8 cellular contexts compared by ENCODE assay signal in the genomic region with DNA sequence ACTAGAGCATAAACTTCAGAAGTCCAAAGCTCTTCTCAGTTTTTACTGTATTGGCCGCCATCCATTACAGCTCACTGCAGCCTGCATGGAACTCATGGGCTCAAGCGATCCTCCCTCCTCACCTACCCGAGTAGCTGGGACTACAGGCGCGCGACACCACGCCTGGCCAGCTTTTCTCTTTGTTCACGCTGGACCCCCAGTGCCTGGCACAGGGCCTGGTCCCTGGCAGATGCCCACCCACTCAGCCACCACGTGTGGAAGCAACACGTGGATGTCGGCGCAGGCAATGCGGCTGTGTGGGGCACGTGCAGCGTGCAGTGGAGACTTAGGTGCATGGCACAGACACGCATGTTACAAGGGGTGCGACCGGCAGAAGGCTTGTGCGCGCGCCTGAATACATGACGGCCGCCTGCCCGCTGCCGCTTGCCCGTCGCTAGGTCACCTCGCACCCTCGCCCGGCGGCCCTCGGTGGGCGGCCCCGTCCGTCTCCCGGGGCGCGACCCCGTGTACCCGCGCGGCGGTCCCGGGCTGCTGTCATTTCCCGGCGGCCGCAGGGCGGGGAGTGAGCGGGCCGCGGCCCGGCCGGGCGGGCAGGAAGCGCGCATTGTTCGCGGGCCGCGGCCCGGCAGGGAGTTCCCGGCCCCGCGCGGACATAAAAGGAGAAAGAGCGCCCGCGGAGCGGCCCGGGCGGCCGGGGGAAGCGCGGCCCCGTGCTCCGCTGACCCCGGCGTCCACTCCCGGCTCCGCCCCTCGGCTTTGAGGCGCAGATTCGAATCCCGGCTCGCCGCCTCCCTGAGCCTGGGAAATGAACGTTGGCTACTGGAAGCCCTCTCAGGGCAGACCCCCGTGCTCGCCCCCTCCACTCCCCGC. TPM values are rescaled to one million over a fixed set of nuclear protein-coding genes. Genes with fewer than 3 reads are reported as not detected.
DNase-seq lines count a peak whose midpoint lies in the region; ATAC-seq and TF ChIP-seq lines count a peak whose summit lies in the region.

No MANE protein-coding gene starts in this region.

- peaks cover 0 to 20% of the 10 kb centered on the region in 2 donors for H3K4me1 ChIP-seq in right atrium auricular region

- H3K27ac ChIP-seq in right atrium auricular region, result peak overlapping the region; percentile 50 to 61

- peak; percentile 47 for ATAC-seq in HG02759 (IDR thresholded peaks at IDR 0.05; ENCODE audit: unreplicated experiment)
- ATAC-seq in activated naive CD4-positive, alpha-beta T cell treated with anti-CD3 and anti-CD28 coated beads, Interleukin-2, amount 50 U/mL, for 72 hours, result peak; percentile 43 to 57

- H3K9me3 ChIP-seq in right atrium auricular region, result no peaks in the 10 kb centered on the region

- no peaks in the 10 kb centered on the region for H3K9me3 Mint-ChIP-seq in activated naive CD4-positive, alpha-beta T cell treated with anti-CD3 and anti-CD28 coated beads, Interleukin-2, amount 50 U/mL, for 72 hours

- no peaks in the 10 kb centered on the region for H3K36me3 Mint-ChIP-seq in activated naive CD4-positive, alpha-beta T cell treated with anti-CD3 and anti-CD28 coated beads, Interleukin-2, amount 50 U/mL, for 72 hours

- H3K27ac Mint-ChIP-seq in activated naive CD4-positive, alpha-beta T cell treated with anti-CD3 and anti-CD28 coated beads, Interleukin-2, amount 50 U/mL, for 72 hours, result no peak overlapping the region

- no peaks in the 10 kb centered on the region for H3K36me3 ChIP-seq in right atrium auricular region

- H3K27me3 ChIP-seq in right atrium auricular region, result no peaks in the 10 kb centered on the region

- peak overlapping the region; percentile 38 to 53 for H3K4me3 ChIP-seq in right atrium auricular region

- no peak for TF ChIP-seq CTCF in right atrium auricular region (IDR thresholded peaks at IDR 0.05)

- DNase-seq in Ammon's horn (ENCODE audit: low spot score), result peak; percentile 28
- DNase-seq in activated naive CD4-positive, alpha-beta T cell treated with anti-CD3 and anti-CD28 coated beads, Interleukin-2, amount 50 U/mL, for 72 hours (ENCODE audit: low spot score in 2 of 2), result peak in 1 of 2 donors; percentile 22
- DNase-seq in right atrium auricular region (ENCODE audit: low spot score), result no peak
- peak; percentile 76 for DNase-seq in retina
- no peak for DNase-seq in NCI-H345 treated with DMSO at 0.1 percent for 48 hours (lab: John Stamatoyannopoulos, UW; ENCODE audit: unreplicated experiment)
- DNase-seq in activated CD4-positive, CD25-positive, alpha-beta regulatory T cell treated with anti-CD3 and anti-CD28 coated beads, Interleukin-2, amount 50 U/mL, for 72 hours, result no peak
- DNase-seq in NCI-H345 (lab: John Stamatoyannopoulos, UW), result no peak

RNA-seq across cellular contexts. Expression of gene PTGS1, which starts 24.1 kb away (rescaled TPM):
- total RNA-seq in activated naive CD4-positive, alpha-beta T cell treated with anti-CD3 and anti-CD28 coated beads, Interleukin-2, amount 50 U/mL, for 72 hours, result under 1 TPM; 0.25 to 0.54 TPM
- total RNA-seq in right atrium auricular region, result 10 to 100 TPM; 14.6 to 46.0 TPM

Comparison
In these comparisons a context has a peak if more than half of its experiments do, and no peak if none do; other contexts are left out.
1. DNase-seq: peak in Ammon's horn (single experiment) and retina (single experiment); none in right atrium auricular region (single experiment), NCI-H345 treated with DMSO at 0.1 percent for 48 hours (single experiment), activated CD4-positive, CD25-positive, alpha-beta regulatory T cell treated with anti-CD3 and anti-CD28 coated beads, Interleukin-2, amount 50 U/mL, for 72 hours (single experiment) and NCI-H345 (single experiment).
2. RNA of gene PTGS1, which starts 24.1 kb away (total RNA-seq): 14.6 to 46.0 TPM in right atrium auricular region; 0.25 to 0.54 TPM in activated naive CD4-positive, alpha-beta T cell treated with anti-CD3 and anti-CD28 coated beads, Interleukin-2, amount 50 U/mL, for 72 hours; every median in the first group is over 10 times any median in the second.